Comparison of ENCODE assay signal across 8 cellular contexts in the genomic region with DNA sequence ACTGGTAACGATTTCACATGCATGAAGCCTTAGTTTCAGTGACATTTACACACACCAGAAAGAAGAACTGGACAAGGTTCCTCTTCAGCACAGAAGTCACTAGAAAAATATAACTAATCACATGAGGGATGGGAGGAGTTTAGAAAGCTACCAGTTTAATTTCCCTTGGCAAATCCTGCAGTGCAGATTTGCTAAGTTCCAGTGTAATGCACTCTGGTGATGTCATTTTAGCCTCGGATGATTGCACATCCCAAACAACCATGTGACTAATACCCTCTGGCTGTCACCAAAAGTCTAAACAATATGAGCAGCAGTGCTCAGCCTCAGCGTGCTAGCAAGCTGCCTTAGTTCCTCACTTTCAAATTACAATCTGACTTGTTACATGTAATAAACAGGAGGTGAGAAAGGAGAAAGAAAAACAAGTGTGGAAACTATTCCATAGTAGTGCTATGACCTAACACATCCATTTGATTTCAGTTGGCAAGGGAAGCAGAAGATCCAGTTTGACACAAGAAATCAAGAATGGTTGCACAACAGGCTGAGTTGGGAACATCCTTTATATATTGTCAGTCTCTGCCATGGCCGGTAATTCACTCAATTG. TPM values are rescaled to one million over a fixed set of nuclear protein-coding genes. Genes with fewer than 3 reads are reported as not detected.
DNase-seq lines count a peak whose midpoint lies in the region; ATAC-seq and TF ChIP-seq lines count a peak whose summit lies in the region.

No MANE protein-coding gene starts in this region.

- H3K79me2 ChIP-seq in MM.1S (ENCODE audit: low read length): no peaks in the 10 kb centered on the region

- in situ Hi-C loops in ACHN (cut with HindIII; ENCODE audit: low pct_ligation_motif_present, low pct_unique_long_range_greater_than_20kb, low sequenced_read_pairs): no loop called here

- intact Hi-C loops in lower lobe of right lung (cut with DNase I): no loop called here

- DNase-seq in ACHN (peak; percentile 94), NCI-H82 (lab: John Stamatoyannopoulos, UW) (peak; percentile 59), cerebellar cortex (ENCODE audit: low spot score) (peak; percentile 8), lower lobe of right lung (no peak), thoracic aorta (ENCODE audit: low spot score) (peak; percentile 52), MM.1S (no peak)

- H3K36me3 ChIP-seq in lower lobe of right lung (no peaks in the 10 kb centered on the region), thoracic aorta (no peaks in the 10 kb centered on the region), MM.1S (replicated peaks; ENCODE audit: insufficient read depth, low read length) (no peaks in the 10 kb centered on the region)

- TF ChIP-seq CTCF in lower lobe of right lung (IDR thresholded peaks at IDR 0.05) (no peak), thoracic aorta (IDR thresholded peaks at IDR 0.05) (no peak), MM.1S (IDR thresholded peaks at IDR 0.05; ENCODE audit: low read length) (no peak)

- H3K27me3 ChIP-seq in lower lobe of right lung (ENCODE audit: low read depth) (no peaks in the 10 kb centered on the region), thoracic aorta (replicated peaks; ENCODE audit: insufficient read depth) (no peaks in the 10 kb centered on the region), MM.1S (replicated peaks; ENCODE audit: insufficient read depth, low read length) (no peaks in the 10 kb centered on the region)

- H3K4me2 ChIP-seq in MM.1S (ENCODE audit: low read depth, low read length): no peak overlapping the region

- H3K9me3 ChIP-seq in lower lobe of right lung: no peaks in the 10 kb centered on the region
- H3K9me3 ChIP-seq in thoracic aorta: no peaks in the 10 kb centered on the region
- no peaks in the 10 kb centered on the region for H3K9me3 ChIP-seq in MM.1S (replicated peaks; ENCODE audit: insufficient read depth, low read length)

- peak; percentile 45 for ATAC-seq in GM19351 (IDR thresholded peaks at IDR 0.05; ENCODE audit: unreplicated experiment)
- ATAC-seq in lower lobe of right lung: peak; percentile 77 to 85
- peak; percentile 98 for ATAC-seq in thoracic aorta (ENCODE audit: insufficient number of reproducible peaks, low FRiP score, low read depth)
- ATAC-seq in GM18867 (IDR thresholded peaks at IDR 0.05; ENCODE audit: unreplicated experiment): no peak

- H3K4me3 ChIP-seq in lower lobe of right lung (no peak overlapping the region), thoracic aorta (peak overlapping the region; percentile 1), MM.1S (ENCODE audit: low read length) (no peak overlapping the region)

- H3K9me2 ChIP-seq in MM.1S (replicated peaks; ENCODE audit: insufficient read depth, low read length): no peaks in the 10 kb centered on the region

- H3F3A ChIP-seq in MM.1S (ENCODE audit: insufficient read depth, low read length): no peaks in the 10 kb centered on the region

- H3K27ac ChIP-seq in lower lobe of right lung: peak overlapping the region; percentile 87
- H3K27ac ChIP-seq in thoracic aorta: peak overlapping the region; percentile 51 to 76
- no peak overlapping the region for H3K27ac ChIP-seq in MM.1S (ENCODE audit: low read length)

- no peak overlapping the region for H2AFZ ChIP-seq in MM.1S (ENCODE audit: low read length)

- no peaks in the 10 kb centered on the region for H4K20me1 ChIP-seq in MM.1S (ENCODE audit: insufficient read depth, low read length)

- no peak overlapping the region for H3K9ac ChIP-seq in MM.1S (ENCODE audit: low read length)

- peaks cover 28% of the 10 kb centered on the region for H3K4me1 ChIP-seq in lower lobe of right lung
- peaks cover 9 to 47% of the 10 kb centered on the region in 2 donors for H3K4me1 ChIP-seq in thoracic aorta (ENCODE audit: control insufficient read depth in 1 of 2, low read depth in 2 of 2)
- no peaks in the 10 kb centered on the region for H3K4me1 ChIP-seq in MM.1S (ENCODE audit: low read length)

RNA-seq across cellular contexts. Expression of a gene that starts 35.3 kb away (rescaled TPM):
- total RNA-seq in lower lobe of right lung: 233 TPM
- 100 to 1,000 TPM; 326 to 585 TPM for total RNA-seq in thoracic aorta

Comparison
In these comparisons a context has a peak if more than half of its experiments do, and no peak if none do; other contexts are left out.
1. DNase-seq: peak in ACHN (single experiment), NCI-H82 (single experiment), cerebellar cortex (single experiment) and thoracic aorta (single experiment); none in lower lobe of right lung (single experiment) and MM.1S (single experiment).